17 cellular contexts compared by ENCODE assay signal in genomic region chr13:59487883-59488282, GRCh38.
DNase-seq lines count a peak whose midpoint lies in the region; ATAC-seq, FAIRE-seq and TF ChIP-seq lines count a peak whose summit lies in the region.
"Had no signal": no experiment of that assay in that cellular context is flagged by ENCODE, and none has a peak within 500 bp of the region (broad histone marks: within the 10 kb centered on the region; RNA-seq: fewer than 3 reads in every experiment).

No MANE protein-coding gene starts in this region.

- H3K79me2 ChIP-seq in astrocyte (ENCODE audit: insufficient read depth, low read length) (no peaks in the 10 kb centered on the region), neural progenitor cell (ENCODE audit: low read depth) (no peaks in the 10 kb centered on the region)

- H3K4me1 Mint-ChIP-seq in Caco-2 (ENCODE audit: low read depth, unreplicated experiment) = no peaks in the 10 kb centered on the region
- peaks cover 14% of the 10 kb centered on the region for H3K4me1 Mint-ChIP-seq in astrocyte (ENCODE audit: low read depth, unreplicated experiment)
- H3K4me1 Mint-ChIP-seq in neural progenitor cell = peaks cover 14% of the 10 kb centered on the region
- H3K4me1 Mint-ChIP-seq in CD4-positive, alpha-beta T cell (ENCODE audit: low read depth) = no peaks in the 10 kb centered on the region
- H3K4me1 Mint-ChIP-seq: CD4-positive, CD25-positive, alpha-beta regulatory T cell had no signal

- H3K4me3 Mint-ChIP-seq in Caco-2 (ENCODE audit: unreplicated experiment) (no peak overlapping the region), astrocyte (ENCODE audit: unreplicated experiment) (no peak overlapping the region), neural progenitor cell (no peak overlapping the region)
- no peak overlapping the region for H3K4me3 Mint-ChIP-seq in CD4-positive, alpha-beta T cell
- H3K4me3 Mint-ChIP-seq: CD4-positive, CD25-positive, alpha-beta regulatory T cell had no signal

- H3K4me1 ChIP-seq in Caco-2 (no peaks in the 10 kb centered on the region), astrocyte (ENCODE audit: insufficient read depth, low read length) (no peaks in the 10 kb centered on the region), neural progenitor cell (peaks cover 12% of the 10 kb centered on the region)

- no peak for ATAC-seq in CD4-positive, alpha-beta T cell (ENCODE audit: poor library complexity)
- ATAC-seq: GM12878 had no signal

- peak; percentile 37 to 42 for TF ChIP-seq CTCF in Caco-2 (IDR thresholded peaks at IDR 0.05; ENCODE audit: insufficient read depth in 1 of 2, low read depth in 1 of 2, low read length in 1 of 2, severe bottlenecking in 1 of 2, unreplicated experiment in 1 of 2)
- TF ChIP-seq CTCF in HFF-Myc (IDR thresholded peaks at IDR 0.05; ENCODE audit: low read depth, low read length, missing control alignments) = peak; percentile 5
- TF ChIP-seq CTCF in astrocyte (IDR thresholded peaks at IDR 0.05; ENCODE audit: insufficient read depth, low read depth, low read length) = peak; percentile 10
- TF ChIP-seq CTCF in neural progenitor cell (IDR thresholded peaks at IDR 0.05) = peak; percentile 25
- no peak for TF ChIP-seq CTCF in CD4-positive, alpha-beta T cell (IDR thresholded peaks at IDR 0.05)

- H3K4me3 ChIP-seq in Caco-2 (ENCODE audit: low read depth, low read length) (no peak overlapping the region), HFF-Myc (replicated peaks; ENCODE audit: low read depth, low read length) (no peak overlapping the region), astrocyte (ENCODE audit: insufficient read depth, low read depth, low read length) (no peak overlapping the region), neural progenitor cell (no peak overlapping the region)
- H3K4me3 ChIP-seq: GM12878 had no signal

- CTCF ChIA-PET in Caco-2 (lab: Charles Lee) = interaction anchor here (0.6 kb wide), 1 partner anchor 36 kb away, joined by 3 read pairs; no protein-coding TSS in a partner anchor
- CTCF ChIA-PET in CD4-positive, alpha-beta T cell (lab: Charles Lee) = no interaction called here

- H3K9me3 ChIP-seq in Caco-2 = no peaks in the 10 kb centered on the region
- no peaks in the 10 kb centered on the region for H3K9me3 ChIP-seq in astrocyte (ENCODE audit: insufficient read depth, low read depth, low read length)
- no peaks in the 10 kb centered on the region for H3K9me3 ChIP-seq in neural progenitor cell (ENCODE audit: low read depth)
- no peaks in the 10 kb centered on the region for H3K9me3 ChIP-seq in CD4-positive, alpha-beta T cell (ENCODE audit: control insufficient read depth, low read length)

- H2AFZ ChIP-seq in astrocyte (ENCODE audit: low read depth, low read length) (no peak overlapping the region), neural progenitor cell (replicated peaks) (no peak overlapping the region)

- H3K9ac ChIP-seq in astrocyte (ENCODE audit: low read length) (no peak overlapping the region), neural progenitor cell (no peak overlapping the region)

- no peaks in the 10 kb centered on the region for H3K36me3 ChIP-seq in Caco-2 (ENCODE audit: control insufficient read depth, insufficient read depth, low read length)
- no peaks in the 10 kb centered on the region for H3K36me3 ChIP-seq in astrocyte (ENCODE audit: insufficient read depth, low read length)
- no peaks in the 10 kb centered on the region for H3K36me3 ChIP-seq in neural progenitor cell

- H3F3A ChIP-seq in neural progenitor cell (ENCODE audit: low read depth) = no peaks in the 10 kb centered on the region

- FAIRE-seq in astrocyte (lab: Jason Lieb, UNC) = no peak
- FAIRE-seq: GM12878, H54 had no signal

- H3K27ac Mint-ChIP-seq in Caco-2 (ENCODE audit: unreplicated experiment) = no peak overlapping the region
- H3K27ac Mint-ChIP-seq in astrocyte (ENCODE audit: unreplicated experiment) = no peak overlapping the region
- no peak overlapping the region for H3K27ac Mint-ChIP-seq in neural progenitor cell
- no peak overlapping the region for H3K27ac Mint-ChIP-seq in CD4-positive, alpha-beta T cell
- H3K27ac Mint-ChIP-seq: CD4-positive, CD25-positive, alpha-beta regulatory T cell had no signal

- H3K27ac ChIP-seq in astrocyte (ENCODE audit: low read depth, low read length) (no peak overlapping the region), neural progenitor cell (no peak overlapping the region)
- H3K27ac ChIP-seq in CD4-positive, alpha-beta T cell (ENCODE audit: low read depth, low read length) = no peak overlapping the region

- H3K27me3 Mint-ChIP-seq in Caco-2 (ENCODE audit: insufficient read depth, unreplicated experiment) = no peaks in the 10 kb centered on the region
- H3K27me3 Mint-ChIP-seq in astrocyte (ENCODE audit: low read depth, unreplicated experiment) = no peaks in the 10 kb centered on the region
- peaks cover 4% of the 10 kb centered on the region for H3K27me3 Mint-ChIP-seq in neural progenitor cell (ENCODE audit: insufficient read depth, low read depth)
- H3K27me3 Mint-ChIP-seq in CD4-positive, alpha-beta T cell = peaks cover 13% of the 10 kb centered on the region

- no peak overlapping the region for H3K4me2 ChIP-seq in astrocyte (ENCODE audit: low read length)
- no peak overlapping the region for H3K4me2 ChIP-seq in neural progenitor cell

- no peaks in the 10 kb centered on the region for H3K36me3 Mint-ChIP-seq in Caco-2 (ENCODE audit: insufficient read depth, unreplicated experiment)
- H3K36me3 Mint-ChIP-seq in astrocyte (ENCODE audit: low read depth, unreplicated experiment) = no peaks in the 10 kb centered on the region
- H3K36me3 Mint-ChIP-seq in neural progenitor cell = no peaks in the 10 kb centered on the region
- H3K36me3 Mint-ChIP-seq in CD4-positive, alpha-beta T cell (ENCODE audit: low read depth) = no peaks in the 10 kb centered on the region
- H3K36me3 Mint-ChIP-seq: CD4-positive, CD25-positive, alpha-beta regulatory T cell had no signal

- intact Hi-C loops in Caco-2 (cut with micrococcal nuclease; ENCODE audit: unreplicated experiment) = no loop called here
- intact Hi-C loops in CD4-positive, alpha-beta T cell (cut with DNase I, micrococcal nuclease) = no loop called here

- no TSS peak for BruUV-seq in Caco-2 (replicated peaks; lab: Mats Ljungman, UMichigan)

- H4K20me1 ChIP-seq in astrocyte (ENCODE audit: insufficient read depth, low read length) (no peaks in the 10 kb centered on the region), neural progenitor cell (ENCODE audit: low read depth) (no peaks in the 10 kb centered on the region)

- H3K27me3 ChIP-seq in Caco-2 (replicated peaks; ENCODE audit: control insufficient read depth, insufficient read depth, low read length) (no peaks in the 10 kb centered on the region), astrocyte (ENCODE audit: insufficient read depth, low read length) (peaks cover 4% of the 10 kb centered on the region), neural progenitor cell (peaks cover under 1% of the 10 kb centered on the region)
- H3K27me3 ChIP-seq in CD4-positive, alpha-beta T cell (ENCODE audit: control insufficient read depth, insufficient read depth, low read length) = no peaks in the 10 kb centered on the region

- POLR2A ChIA-PET in Caco-2 (lab: Charles Lee) = no interaction called here
- POLR2A ChIA-PET in CD4-positive, alpha-beta T cell (lab: Charles Lee) = no interaction called here

- DNase-seq in Caco-2 (peak in 1 of 2 experiments; percentile 22), HFF-Myc (ENCODE audit: extremely low read depth, low read depth) (no peak), astrocyte (ENCODE audit: low read depth) (no peak), neural progenitor cell (ENCODE audit: low spot score) (no peak), NK-92 (lab: John Stamatoyannopoulos, UW; ENCODE audit: unreplicated experiment) (no peak)
- no peak for DNase-seq in activated CD4-positive, CD25-positive, alpha-beta regulatory T cell (lab: John Stamatoyannopoulos, UW)
- DNase-seq in CD4-positive, alpha-beta T cell = no peak
- DNase-seq: CD4-positive, CD25-positive, alpha-beta regulatory T cell; DMS53; NCI-H1105; NCI-H2081; NCI-H2171 treated with DMSO at 0.1 percent for 48 hours; NCI-H446 treated with DMSO at 0.1 percent for 48 hours; RPMI8226; SHP77 treated with DMSO at 0.1 percent for 48 hours had no signal

- H3K9me3 Mint-ChIP-seq in Caco-2 (ENCODE audit: unreplicated experiment) (no peaks in the 10 kb centered on the region), astrocyte (ENCODE audit: unreplicated experiment) (no peaks in the 10 kb centered on the region), neural progenitor cell (peaks cover 5% of the 10 kb centered on the region)
- no peaks in the 10 kb centered on the region for H3K9me3 Mint-ChIP-seq in CD4-positive, alpha-beta T cell
